In genomic region chr17:58005728-58006562, GRCh38 we compare ENCODE assay signal across 8 cellular contexts. TPM values are rescaled to one million over a fixed set of nuclear protein-coding genes. Genes with fewer than 3 reads are reported as not detected.
DNase-seq lines count a peak whose midpoint lies in the region; ATAC-seq and TF ChIP-seq lines count a peak whose summit lies in the region.

No MANE protein-coding gene starts in this region.

- TF ChIP-seq POLR2A in body of pancreas (IDR thresholded peaks at IDR 0.05) = no peak

- H3K27ac ChIP-seq in left ventricle myocardium inferior (replicated peaks) (peak overlapping the region; percentile 98), body of pancreas (peak overlapping the region; percentile 93 to 97 (median 96)), aorta (ENCODE audit: low read depth in 1 of 2, low read length in 2 of 2) (peak overlapping the region; percentile 58 to 94)

- no peaks in the 10 kb centered on the region for H3K9me3 ChIP-seq in left ventricle myocardium inferior (replicated peaks)
- H3K9me3 ChIP-seq in body of pancreas = no peaks in the 10 kb centered on the region
- no peaks in the 10 kb centered on the region for H3K9me3 ChIP-seq in aorta (ENCODE audit: control insufficient read depth, low read length)

- peak overlapping the region; percentile 100 for H3K27ac Mint-ChIP-seq in mesothelial cell of epicardium

- intact Hi-C loops in left ventricle myocardium inferior (cut with micrococcal nuclease) = loop anchor here (10.0 kb wide), 1 partner anchor 109 kb away; no protein-coding TSS in a partner anchor
- intact Hi-C loops in Right ventricle myocardium inferior (cut with DNase I) = loop anchor here (2.0 kb wide), 1 partner anchor 107 kb away; no protein-coding TSS in a partner anchor
- intact Hi-C loops in body of pancreas (cut with DNase I) = no loop called here
- intact Hi-C loops in aorta (cut with DNase I) = loop anchor here (5.0 to 10.0 kb wide), 2 partner anchors 81 to 109 kb away; no protein-coding TSS in a partner anchor

- peaks cover 44% of the 10 kb centered on the region for H3K36me3 ChIP-seq in left ventricle myocardium inferior
- peaks cover 0 to 8% of the 10 kb centered on the region in 2 donors for H3K36me3 ChIP-seq in body of pancreas (replicated peaks in 1 of 2; ENCODE audit: insufficient read depth in 1 of 2, low read depth in 2 of 2)
- H3K36me3 ChIP-seq in aorta (ENCODE audit: control insufficient read depth in 1 of 2, insufficient read depth in 2 of 2, low read length in 1 of 2) = peaks cover 2 to 4% of the 10 kb centered on the region in 2 donors

- H3K9me3 Mint-ChIP-seq in mesothelial cell of epicardium = no peaks in the 10 kb centered on the region

- DNase-seq in left ventricle myocardium inferior (no peak), Right ventricle myocardium inferior (ENCODE audit: missing footprints) (no peak), body of pancreas (no peak), mesothelial cell of epicardium (ENCODE audit: low spot score in 2 of 2, unreplicated experiment in 2 of 2) (no peak), aorta (no peak), GM20000 (ENCODE audit: low spot score) (no peak), NCI-H187 (lab: John Stamatoyannopoulos, UW) (no peak)

- H3K4me1 Mint-ChIP-seq in mesothelial cell of epicardium = peaks cover 48% of the 10 kb centered on the region

- WGBS in body of pancreas, 2 donors = 1 to 3% methylated on average over 36 of the region's 36 CpGs
- 4 to 5% methylated on average over 36 of the region's 36 CpGs for WGBS in aorta, 2 donors

- H3K4me3 Mint-ChIP-seq in mesothelial cell of epicardium = peak overlapping the region; percentile 98

- H3K27me3 Mint-ChIP-seq in mesothelial cell of epicardium (ENCODE audit: low read depth) = no peaks in the 10 kb centered on the region

- H3K36me3 Mint-ChIP-seq in mesothelial cell of epicardium = peaks cover 23% of the 10 kb centered on the region

- H3K27me3 ChIP-seq in left ventricle myocardium inferior (ENCODE audit: low read depth) (no peaks in the 10 kb centered on the region), body of pancreas (no peaks in the 10 kb centered on the region), aorta (ENCODE audit: control insufficient read depth in 1 of 2, insufficient read depth in 2 of 2, low read length in 1 of 2) (no peaks in the 10 kb centered on the region)

- H3K4me3 ChIP-seq in left ventricle myocardium inferior = peak overlapping the region; percentile 96
- peak overlapping the region; percentile 86 to 95 for H3K4me3 ChIP-seq in body of pancreas
- H3K4me3 ChIP-seq in aorta (ENCODE audit: low read length in 2 of 2) = peak overlapping the region; percentile 83 to 90

- ATAC-seq in Right ventricle myocardium inferior (no peak), body of pancreas (no peak), aorta (ENCODE audit: low FRiP score) (peak; percentile 20), HG03354 (IDR thresholded peaks at IDR 0.05; ENCODE audit: poor library complexity, severe bottlenecking, unreplicated experiment) (no peak)

- no peak for TF ChIP-seq CTCF in left ventricle myocardium inferior (IDR thresholded peaks at IDR 0.05; ENCODE audit: borderline replicate concordance)
- no peak for TF ChIP-seq CTCF in body of pancreas (IDR thresholded peaks at IDR 0.05)
- no peak for TF ChIP-seq CTCF in mesothelial cell of epicardium (IDR thresholded peaks at IDR 0.05; ENCODE audit: unreplicated experiment)
- TF ChIP-seq CTCF in GM20000 (IDR thresholded peaks at IDR 0.05; ENCODE audit: extremely low read depth, missing control alignments) = no peak

- H3K4me1 ChIP-seq in left ventricle myocardium inferior (peaks cover 69% of the 10 kb centered on the region), body of pancreas (peaks cover 47% of the 10 kb centered on the region), aorta (ENCODE audit: control insufficient read depth in 1 of 2, insufficient read depth in 2 of 2, low read length in 2 of 2) (peaks cover 0 to 8% of the 10 kb centered on the region in 2 donors)

RNA-seq across cellular contexts. Expression of gene SRSF1, which starts 1.1 kb away (rescaled TPM):
- total RNA-seq in left ventricle myocardium inferior = 92.4 TPM
- 92.8 TPM for total RNA-seq in Right ventricle myocardium inferior
- 100 to 1,000 TPM in 1 of 2 donors, 10 to 100 TPM in 1; 76.0 to 139 TPM for total RNA-seq in body of pancreas
- 258 to 267 TPM (median 264 TPM) in 3 replicates for total RNA-seq in mesothelial cell of epicardium
- total RNA-seq in aorta = 100 to 1,000 TPM; 138 to 147 TPM
- 100 to 1,000 TPM in 1 of 2 donors, 10 to 100 TPM in 1; 84.5 to 102 TPM for polyA plus RNA-seq in aorta

RNA-seq across cellular contexts. Expression of gene VEZF1, which starts 17.9 kb away (rescaled TPM):
- total RNA-seq in left ventricle myocardium inferior = 77.2 TPM
- total RNA-seq in Right ventricle myocardium inferior = 74.2 TPM
- 10 to 100 TPM; 14.5 to 39.4 TPM for total RNA-seq in body of pancreas
- total RNA-seq in mesothelial cell of epicardium = 80.6 to 84.9 TPM (median 82.5 TPM) in 3 replicates
- 10 to 100 TPM; 57.3 to 59.8 TPM for total RNA-seq in aorta
- 10 to 100 TPM; 21.2 to 27.7 TPM for polyA plus RNA-seq in aorta

RNA-seq across cellular contexts. Expression of gene CUEDC1, which starts 50.7 kb away (rescaled TPM):
- total RNA-seq in left ventricle myocardium inferior (43.2 TPM), Right ventricle myocardium inferior (49.1 TPM), body of pancreas (10 to 100 TPM; 35.8 to 48.1 TPM), mesothelial cell of epicardium (37.0 to 38.7 TPM (median 37.8 TPM) in 3 replicates), aorta (10 to 100 TPM; 42.9 to 43.6 TPM)
- 10 to 100 TPM; 25.4 to 26.7 TPM for polyA plus RNA-seq in aorta
